8 cellular contexts compared by ENCODE assay signal in the genomic region with DNA sequence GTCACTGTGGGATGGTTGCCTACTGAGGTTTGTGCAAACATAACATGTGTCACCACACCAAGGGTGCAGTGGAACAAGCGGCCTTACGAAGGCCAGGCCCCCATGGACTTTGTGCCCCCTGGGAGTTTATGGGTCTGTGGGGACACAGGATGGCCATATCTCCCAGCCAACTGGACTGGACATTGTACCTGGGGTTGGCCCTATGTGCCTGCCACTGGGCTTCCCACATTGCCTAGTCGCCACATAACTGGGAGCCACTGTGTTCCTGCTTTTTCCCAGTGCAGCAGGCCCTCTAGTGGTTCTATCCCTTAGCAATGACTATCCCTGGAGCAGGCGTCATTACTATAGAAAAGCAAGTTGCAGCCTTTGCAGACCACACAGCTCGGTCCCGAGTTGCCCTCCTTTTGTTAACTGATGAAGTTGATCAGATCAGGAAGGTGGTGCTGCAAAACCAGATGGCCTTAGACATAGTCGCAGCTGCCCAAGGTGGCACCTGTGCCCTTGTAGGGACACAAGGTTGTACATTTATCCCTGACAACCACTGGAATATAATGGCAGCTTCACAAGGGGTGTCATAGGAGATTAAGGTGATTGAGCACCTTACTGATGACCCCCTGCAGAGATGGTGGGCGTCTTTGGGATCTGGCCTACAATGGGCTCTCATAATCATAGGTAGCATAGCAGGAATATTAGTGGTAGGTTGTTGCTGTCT. TPM values are rescaled to one million over a fixed set of nuclear protein-coding genes. Genes with fewer than 3 reads are reported as not detected.
DNase-seq lines count a peak whose midpoint lies in the region; FAIRE-seq and TF ChIP-seq lines count a peak whose summit lies in the region.

No MANE protein-coding gene starts in this region.

- no peaks in the 10 kb centered on the region for H3K79me2 ChIP-seq in endothelial cell of umbilical vein (ENCODE audit: control insufficient read depth, insufficient read depth, low read length)

- TF ChIP-seq POLR2A in endothelial cell of umbilical vein (IDR thresholded peaks at IDR 0.05; ENCODE audit: low read depth, low read length) (no peak), H54 (IDR thresholded peaks at IDR 0.05; ENCODE audit: low read depth, low read length) (no peak)

- no peaks in the 10 kb centered on the region for H3K36me3 ChIP-seq in endothelial cell of umbilical vein (ENCODE audit: control insufficient read depth in 2 of 2, extremely low read depth in 1 of 2, insufficient read depth in 2 of 2, low read length in 2 of 2)

- FAIRE-seq in endothelial cell of umbilical vein (lab: Jason Lieb, UNC) = peak; percentile 81
- no peak for FAIRE-seq in H54 (lab: Jason Lieb, UNC)

- no peaks in the 10 kb centered on the region for H4K20me1 ChIP-seq in endothelial cell of umbilical vein (replicated peaks; ENCODE audit: control insufficient read depth, extremely low read depth, insufficient read depth, low read length)

- no peak overlapping the region for H3K4me3 ChIP-seq in endothelial cell of umbilical vein (replicated peaks in 1 of 3; ENCODE audit: insufficient read depth in 1 of 3, low read depth in 1 of 3, low read length in 3 of 3)
- no peak overlapping the region for H3K4me3 ChIP-seq in retinal pigment epithelial cell (ENCODE audit: low read length)

- dilution Hi-C loops in endothelial cell of umbilical vein (cut with MboI; ENCODE audit: extremely low pct_ligation_motif_present, low sequenced_read_pairs) = no loop called here

- CTCF ChIA-PET in endothelial cell of umbilical vein (lab: Charles Lee) = interaction anchor here (0.8 to 8.7 kb wide), 12 partner anchors 9 to 279 kb away, joined by 3 to 110 read pairs (median 5); a partner anchor contains a TSS

- no TSS peak for BruUV-seq in endothelial cell of umbilical vein (replicated peaks; lab: Mats Ljungman, UMichigan)

- no peaks in the 10 kb centered on the region for H3K9me1 ChIP-seq in endothelial cell of umbilical vein (replicated peaks; ENCODE audit: control insufficient read depth, extremely low read depth, insufficient read depth, low read length)

- H2AFZ ChIP-seq in endothelial cell of umbilical vein (ENCODE audit: low read depth, low read length) = no peak overlapping the region

- peaks cover 4% of the 10 kb centered on the region for H3K4me1 ChIP-seq in endothelial cell of umbilical vein (ENCODE audit: control insufficient read depth, extremely low read depth, insufficient read depth, low read length)

- no peak overlapping the region for H3K9ac ChIP-seq in endothelial cell of umbilical vein (replicated peaks; ENCODE audit: extremely low read depth, insufficient read depth, low read length)

- intact Hi-C loops in endothelial cell of umbilical vein (cut with micrococcal nuclease) = loop anchor here (1.0 to 2.0 kb wide), 4 partner anchors 76 to 151 kb away; a partner anchor contains a TSS

- H3K4me2 ChIP-seq in endothelial cell of umbilical vein (ENCODE audit: insufficient read depth, low read length) = no peak overlapping the region

- H3K9me3 ChIP-seq in endothelial cell of umbilical vein (replicated peaks; ENCODE audit: control insufficient read depth, insufficient read depth, low read length) = no peaks in the 10 kb centered on the region

- peaks cover 0 to 3% of the 10 kb centered on the region in 2 experiments for H3K27me3 ChIP-seq in endothelial cell of umbilical vein (ENCODE audit: control insufficient read depth in 2 of 2, insufficient read depth in 2 of 2, low read length in 2 of 2)

- POLR2A ChIA-PET in endothelial cell of umbilical vein (lab: Charles Lee) = interaction anchor here (1.6 kb wide), 1 partner anchor 151 kb away, joined by 4 read pairs; a partner anchor contains a TSS

- DNase-seq in NCI-H1105 treated with DMSO at 0.1 percent for 48 hours (lab: John Stamatoyannopoulos, UW) = peak; percentile 14
- no peak for DNase-seq in NCI-H1105 (lab: John Stamatoyannopoulos, UW)
- DNase-seq in NCI-H446 treated with DMSO at 0.1 percent for 48 hours (lab: John Stamatoyannopoulos, UW) = peak; percentile 19
- DNase-seq in endothelial cell of umbilical vein (ENCODE audit: low read depth, low spot score) = peak; percentile 55
- DNase-seq in retinal pigment epithelial cell (ENCODE audit: low read depth) = no peak
- no peak for DNase-seq in H54 (ENCODE audit: insufficient read length, low spot score)
- no peak for DNase-seq in GF-D8 (lab: John Stamatoyannopoulos, UW)
- no peak for DNase-seq in stimulated activated naive CD4-positive, alpha-beta T cell (lab: John Stamatoyannopoulos, UW)

- TF ChIP-seq CTCF in endothelial cell of umbilical vein (IDR thresholded peaks at IDR 0.05; ENCODE audit: extremely low read depth in 1 of 2, insufficient read depth in 1 of 2, low read depth in 1 of 2, low read length in 2 of 2) (peak; percentile 66 to 79), retinal pigment epithelial cell (conservative IDR thresholded peaks at IDR 0.05; ENCODE audit: low read depth, low read length) (peak; percentile 62)

- no peak overlapping the region for H3K27ac ChIP-seq in endothelial cell of umbilical vein (ENCODE audit: insufficient read depth, low read depth, low read length)

TF ChIP-seq in endothelial cell of umbilical vein, 7 proteins besides CTCF, POLR2A, EP300 and RAD21:
- TF ChIP-seq EZH2 (IDR thresholded peaks at IDR 0.05; ENCODE audit: borderline replicate concordance, low read depth, low read length, severe bottlenecking) (no peak), JUN (IDR thresholded peaks at IDR 0.05; ENCODE audit: borderline replicate concordance, insufficient read depth, insufficient read length, low read depth) (no peak), POLR2AphosphoS5 (IDR thresholded peaks at IDR 0.05; ENCODE audit: insufficient read depth, low read depth, low read length) (no peak), FOS (IDR thresholded peaks at IDR 0.05; ENCODE audit: borderline replicate concordance, insufficient read depth, low read length) (no peak), MYC (IDR thresholded peaks at IDR 0.05; ENCODE audit: low read depth, low read length) (no peak), GATA2 (IDR thresholded peaks at IDR 0.05; ENCODE audit: insufficient read depth, insufficient read length, low read depth, low read length) (no peak)
- TF ChIP-seq, protein P1, sequence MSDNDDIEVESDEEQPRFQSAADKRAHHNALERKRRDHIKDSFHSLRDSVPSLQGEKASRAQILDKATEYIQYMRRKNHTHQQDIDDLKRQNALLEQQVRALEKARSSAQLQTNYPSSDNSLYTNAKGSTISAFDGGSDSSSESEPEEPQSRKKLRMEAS (IDR thresholded peaks at IDR 0.05; ENCODE audit: insufficient read depth, insufficient read length) = no peak
TF ChIP-seq in endothelial cell of umbilical vein: peak in this region for 0.

RNA-seq across cellular contexts. Expression of a gene that starts 15.2 kb away (rescaled TPM):
- not detected in 2 replicates for total RNA-seq in endothelial cell of umbilical vein
- not detected in 2 replicates for polyA plus RNA-seq in endothelial cell of umbilical vein
- polyA plus RNA-seq in endothelial cell of umbilical vein (2011; cell fraction: cytosol; rRNA removed) = not detected in 2 replicates
- polyA plus RNA-seq in endothelial cell of umbilical vein (2011; cell fraction: nucleus; rRNA removed) = not detected in 2 replicates
- polyA plus RNA-seq in endothelial cell of umbilical vein (2012) = not detected in 2 replicates
- polyA minus RNA-seq in endothelial cell of umbilical vein = not detected in 2 replicates
- not detected for polyA minus RNA-seq in endothelial cell of umbilical vein (2011; cell fraction: cytosol; rRNA and poly(A)+ RNA removed)
- polyA minus RNA-seq in endothelial cell of umbilical vein (2011; cell fraction: nucleus; rRNA and poly(A)+ RNA removed) = not detected in 2 replicates

RNA-seq across cellular contexts. Expression of a gene that starts 18.5 kb away (rescaled TPM):
- total RNA-seq in endothelial cell of umbilical vein = not detected in 2 replicates
- not detected in 2 replicates for polyA plus RNA-seq in endothelial cell of umbilical vein
- polyA plus RNA-seq in endothelial cell of umbilical vein (2011; cell fraction: cytosol; rRNA removed) = not detected in 2 replicates
- polyA plus RNA-seq in endothelial cell of umbilical vein (2011; cell fraction: nucleus; rRNA removed) = not detected in 2 replicates
- not detected in 2 replicates for polyA plus RNA-seq in endothelial cell of umbilical vein (2012)
- not detected in 2 replicates for polyA minus RNA-seq in endothelial cell of umbilical vein
- not detected for polyA minus RNA-seq in endothelial cell of umbilical vein (2011; cell fraction: cytosol; rRNA and poly(A)+ RNA removed)
- polyA minus RNA-seq in endothelial cell of umbilical vein (2011; cell fraction: nucleus; rRNA and poly(A)+ RNA removed) = not detected in 2 replicates

RNA-seq across cellular contexts. Expression of a gene that starts 35.1 kb away (rescaled TPM):
- not detected in 2 replicates for total RNA-seq in endothelial cell of umbilical vein
- polyA plus RNA-seq in endothelial cell of umbilical vein = not detected in 2 replicates
- not detected in 2 replicates for polyA plus RNA-seq in endothelial cell of umbilical vein (2011; cell fraction: cytosol; rRNA removed)
- not detected in 2 replicates for polyA plus RNA-seq in endothelial cell of umbilical vein (2011; cell fraction: nucleus; rRNA removed)
- polyA plus RNA-seq in endothelial cell of umbilical vein (2012) = not detected in 2 replicates
- not detected in 2 replicates for polyA minus RNA-seq in endothelial cell of umbilical vein
- polyA minus RNA-seq in endothelial cell of umbilical vein (2011; cell fraction: cytosol; rRNA and poly(A)+ RNA removed) = not detected
- polyA minus RNA-seq in endothelial cell of umbilical vein (2011; cell fraction: nucleus; rRNA and poly(A)+ RNA removed) = not detected in 2 replicates

RNA-seq across cellular contexts. Expression of a gene that starts 45.5 kb away (rescaled TPM):
- total RNA-seq in endothelial cell of umbilical vein = not detected in 2 replicates
- polyA plus RNA-seq in endothelial cell of umbilical vein = not detected in 2 replicates
- not detected in 2 replicates for polyA plus RNA-seq in endothelial cell of umbilical vein (2011; cell fraction: cytosol; rRNA removed)
- not detected in 2 replicates for polyA plus RNA-seq in endothelial cell of umbilical vein (2011; cell fraction: nucleus; rRNA removed)
- not detected in 2 replicates for polyA plus RNA-seq in endothelial cell of umbilical vein (2012)
- not detected in 2 replicates for polyA minus RNA-seq in endothelial cell of umbilical vein
- polyA minus RNA-seq in endothelial cell of umbilical vein (2011; cell fraction: cytosol; rRNA and poly(A)+ RNA removed) = not detected
- polyA minus RNA-seq in endothelial cell of umbilical vein (2011; cell fraction: nucleus; rRNA and poly(A)+ RNA removed) = not detected in 2 replicates

Comparison
In these comparisons a context has a peak if more than half of its experiments do, and no peak if none do; other contexts are left out.
1. DNase-seq: peak in NCI-H1105 treated with DMSO at 0.1 percent for 48 hours (single experiment), NCI-H446 treated with DMSO at 0.1 percent for 48 hours (single experiment) and endothelial cell of umbilical vein (single experiment); none in NCI-H1105 (single experiment), retinal pigment epithelial cell (single experiment), H54 (single experiment), GF-D8 (single experiment) and stimulated activated naive CD4-positive, alpha-beta T cell (0 of 6).